In the genomic region with DNA sequence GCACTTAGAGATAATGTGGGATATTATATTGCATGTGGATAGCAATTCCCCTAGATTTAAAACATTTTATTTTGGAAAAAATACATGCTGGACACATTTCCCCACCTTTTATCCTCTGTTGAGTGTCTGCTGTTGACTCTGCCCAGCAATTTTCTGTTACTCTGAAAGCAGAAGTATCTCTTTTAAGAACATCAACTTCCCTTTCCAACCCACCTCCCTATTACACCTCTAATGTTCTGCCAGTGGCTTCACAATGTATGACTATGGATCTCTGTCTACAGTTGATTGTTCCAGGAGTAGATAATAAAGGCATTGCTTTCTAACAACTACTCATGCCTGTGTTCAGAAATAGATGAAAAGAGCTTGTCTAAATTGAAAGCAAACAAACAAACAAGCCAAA, we compare ENCODE assay signal across 1 cellular context.
TF ChIP-seq lines count a peak whose summit lies in the region.

No MANE protein-coding gene starts in this region.

TF ChIP-seq in GM23338, 12 proteins besides CTCF, POLR2A, EP300 and RAD21:
- TF ChIP-seq, protein P1, sequence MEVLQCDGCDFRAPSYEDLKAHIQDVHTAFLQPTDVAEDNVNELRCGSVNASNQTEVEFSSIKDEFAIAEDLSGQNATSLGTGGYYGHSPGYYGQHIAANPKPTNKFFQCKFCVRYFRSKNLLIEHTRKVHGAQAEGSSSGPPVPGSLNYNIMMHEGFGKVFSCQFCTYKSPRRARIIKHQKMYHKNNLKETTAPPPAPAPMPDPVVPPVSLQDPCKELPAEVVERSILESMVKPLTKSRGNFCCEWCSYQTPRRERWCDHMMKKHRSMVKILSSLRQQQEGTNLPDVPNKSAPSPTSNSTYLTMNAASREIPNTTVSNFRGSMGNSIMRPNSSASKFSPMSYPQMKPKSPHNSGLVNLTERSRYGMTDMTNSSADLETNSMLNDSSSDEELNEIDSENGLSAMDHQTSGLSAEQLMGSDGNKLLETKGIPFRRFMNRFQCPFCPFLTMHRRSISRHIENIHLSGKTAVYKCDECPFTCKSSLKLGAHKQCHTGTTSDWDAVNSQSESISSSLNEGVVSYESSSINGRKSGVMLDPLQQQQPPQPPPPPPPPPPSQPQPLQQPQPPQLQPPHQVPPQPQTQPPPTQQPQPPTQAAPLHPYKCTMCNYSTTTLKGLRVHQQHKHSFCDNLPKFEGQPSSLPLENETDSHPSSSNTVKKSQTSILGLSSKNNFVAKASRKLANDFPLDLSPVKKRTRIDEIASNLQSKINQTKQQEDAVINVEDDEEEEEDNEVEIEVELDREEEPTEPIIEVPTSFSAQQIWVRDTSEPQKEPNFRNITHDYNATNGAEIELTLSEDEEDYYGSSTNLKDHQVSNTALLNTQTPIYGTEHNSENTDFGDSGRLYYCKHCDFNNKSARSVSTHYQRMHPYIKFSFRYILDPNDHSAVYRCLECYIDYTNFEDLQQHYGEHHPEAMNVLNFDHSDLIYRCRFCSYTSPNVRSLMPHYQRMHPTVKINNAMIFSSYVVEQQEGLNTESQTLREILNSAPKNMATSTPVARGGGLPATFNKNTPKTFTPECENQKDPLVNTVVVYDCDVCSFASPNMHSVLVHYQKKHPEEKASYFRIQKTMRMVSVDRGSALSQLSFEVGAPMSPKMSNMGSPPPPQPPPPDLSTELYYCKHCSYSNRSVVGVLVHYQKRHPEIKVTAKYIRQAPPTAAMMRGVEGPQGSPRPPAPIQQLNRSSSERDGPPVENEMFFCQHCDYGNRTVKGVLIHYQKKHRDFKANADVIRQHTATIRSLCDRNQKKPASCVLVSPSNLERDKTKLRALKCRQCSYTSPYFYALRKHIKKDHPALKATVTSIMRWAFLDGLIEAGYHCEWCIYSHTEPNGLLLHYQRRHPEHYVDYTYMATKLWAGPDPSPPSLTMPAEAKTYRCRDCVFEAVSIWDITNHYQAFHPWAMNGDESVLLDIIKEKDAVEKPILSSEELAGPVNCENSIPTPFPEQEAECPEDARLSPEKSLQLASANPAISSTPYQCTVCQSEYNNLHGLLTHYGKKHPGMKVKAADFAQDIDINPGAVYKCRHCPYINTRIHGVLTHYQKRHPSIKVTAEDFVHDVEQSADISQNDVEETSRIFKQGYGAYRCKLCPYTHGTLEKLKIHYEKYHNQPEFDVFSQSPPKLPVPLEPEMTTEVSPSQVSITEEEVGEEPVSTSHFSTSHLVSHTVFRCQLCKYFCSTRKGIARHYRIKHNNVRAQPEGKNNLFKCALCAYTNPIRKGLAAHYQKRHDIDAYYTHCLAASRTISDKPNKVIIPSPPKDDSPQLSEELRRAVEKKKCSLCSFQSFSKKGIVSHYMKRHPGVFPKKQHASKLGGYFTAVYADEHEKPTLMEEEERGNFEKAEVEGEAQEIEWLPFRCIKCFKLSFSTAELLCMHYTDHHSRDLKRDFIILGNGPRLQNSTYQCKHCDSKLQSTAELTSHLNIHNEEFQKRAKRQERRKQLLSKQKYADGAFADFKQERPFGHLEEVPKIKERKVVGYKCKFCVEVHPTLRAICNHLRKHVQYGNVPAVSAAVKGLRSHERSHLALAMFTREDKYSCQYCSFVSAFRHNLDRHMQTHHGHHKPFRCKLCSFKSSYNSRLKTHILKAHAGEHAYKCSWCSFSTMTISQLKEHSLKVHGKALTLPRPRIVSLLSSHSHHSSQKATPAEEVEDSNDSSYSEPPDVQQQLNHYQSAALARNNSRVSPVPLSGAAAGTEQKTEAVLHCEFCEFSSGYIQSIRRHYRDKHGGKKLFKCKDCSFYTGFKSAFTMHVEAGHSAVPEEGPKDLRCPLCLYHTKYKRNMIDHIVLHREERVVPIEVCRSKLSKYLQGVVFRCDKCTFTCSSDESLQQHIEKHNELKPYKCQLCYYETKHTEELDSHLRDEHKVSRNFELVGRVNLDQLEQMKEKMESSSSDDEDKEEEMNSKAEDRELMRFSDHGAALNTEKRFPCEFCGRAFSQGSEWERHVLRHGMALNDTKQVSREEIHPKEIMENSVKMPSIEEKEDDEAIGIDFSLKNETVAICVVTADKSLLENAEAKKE (CRISPR knock-in tag; IDR thresholded peaks at IDR 0.05): no peak
- TF ChIP-seq EZH2phosphoT487 (IDR thresholded peaks at IDR 0.05; ENCODE audit: unreplicated experiment) (no peak), EZH2 (IDR thresholded peaks at IDR 0.05; ENCODE audit: low read depth, unreplicated experiment) (no peak), JUNB (IDR thresholded peaks at IDR 0.05; ENCODE audit: unreplicated experiment) (no peak), CREB1 (CRISPR knock-in tag; IDR thresholded peaks at IDR 0.05; ENCODE audit: low read depth) (no peak), ZNF114 (CRISPR knock-in tag; IDR thresholded peaks at IDR 0.05) (no peak)
- TF ChIP-seq, protein P2, sequence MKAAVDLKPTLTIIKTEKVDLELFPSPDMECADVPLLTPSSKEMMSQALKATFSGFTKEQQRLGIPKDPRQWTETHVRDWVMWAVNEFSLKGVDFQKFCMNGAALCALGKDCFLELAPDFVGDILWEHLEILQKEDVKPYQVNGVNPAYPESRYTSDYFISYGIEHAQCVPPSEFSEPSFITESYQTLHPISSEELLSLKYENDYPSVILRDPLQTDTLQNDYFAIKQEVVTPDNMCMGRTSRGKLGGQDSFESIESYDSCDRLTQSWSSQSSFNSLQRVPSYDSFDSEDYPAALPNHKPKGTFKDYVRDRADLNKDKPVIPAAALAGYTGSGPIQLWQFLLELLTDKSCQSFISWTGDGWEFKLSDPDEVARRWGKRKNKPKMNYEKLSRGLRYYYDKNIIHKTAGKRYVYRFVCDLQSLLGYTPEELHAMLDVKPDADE (IDR thresholded peaks at IDR 0.05): no peak
